In the genomic region with DNA sequence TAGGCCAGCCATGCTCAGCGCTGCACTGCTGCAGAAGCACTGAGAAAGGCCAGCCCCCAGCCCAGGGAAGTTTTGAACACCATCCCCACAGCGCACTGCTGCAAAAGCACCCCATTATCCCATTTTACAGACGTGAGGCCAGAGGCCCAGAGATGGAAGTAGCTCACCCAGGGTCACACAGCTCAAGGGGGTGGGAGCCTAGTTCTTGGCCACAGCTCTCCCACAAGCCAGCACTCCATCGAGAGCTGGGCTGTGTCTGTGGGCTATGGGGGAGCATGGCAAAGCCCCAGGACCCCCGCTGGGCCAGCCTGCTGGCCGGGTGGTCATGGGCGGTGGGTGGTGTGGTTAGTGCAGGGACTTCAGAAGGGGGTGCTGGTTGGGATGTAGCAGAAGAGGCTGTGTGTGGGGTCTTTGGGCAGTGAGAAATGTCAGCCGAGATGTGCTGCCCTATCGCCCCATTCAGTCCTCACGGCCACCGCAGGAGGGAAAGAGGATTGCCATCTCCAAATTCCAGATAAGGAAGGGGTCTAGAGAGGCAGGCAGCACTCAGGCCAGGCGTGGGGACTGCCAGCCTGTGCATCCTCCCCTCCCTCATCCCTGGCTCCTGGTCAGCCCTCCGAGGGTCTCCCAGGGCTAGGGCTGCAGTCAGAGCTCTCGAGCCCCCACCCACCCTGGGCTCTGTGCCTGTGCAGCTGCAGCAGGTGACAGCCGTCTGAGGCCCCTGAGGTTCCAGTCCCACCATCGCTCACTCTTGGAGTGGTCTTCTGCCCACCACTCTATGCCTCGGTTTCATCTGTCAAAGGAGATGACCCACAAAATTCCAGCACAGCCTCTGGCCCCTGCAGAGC, we compare ENCODE assay signal across 20 cellular contexts. TPM values are rescaled to one million over a fixed set of nuclear protein-coding genes. Genes with fewer than 3 reads are reported as not detected.
DNase-seq lines count a peak whose midpoint lies in the region; ATAC-seq and TF ChIP-seq lines count a peak whose summit lies in the region.
"Had no signal": no experiment of that assay in that cellular context is flagged by ENCODE, and none has a peak within 500 bp of the region (broad histone marks: within the 10 kb centered on the region; RNA-seq: fewer than 3 reads in every experiment).

No MANE protein-coding gene starts in this region.

- H3K27me3 ChIP-seq in BLaER1 (no peaks in the 10 kb centered on the region), DND-41 (ENCODE audit: insufficient read depth, low read length, poor library complexity) (no peaks in the 10 kb centered on the region), right cardiac atrium (ENCODE audit: control insufficient read depth, insufficient read depth) (no peaks in the 10 kb centered on the region), neuronal stem cell (ENCODE audit: control insufficient read depth in 3 of 3, insufficient read depth in 3 of 3, low read depth in 1 of 3, low read length in 3 of 3) (no peaks in the 10 kb centered on the region), SJCRH30 (no peaks in the 10 kb centered on the region)
- H3K27me3 ChIP-seq: SJSA1 had no signal

- H3K9ac ChIP-seq in BLaER1 (no peak overlapping the region; the same call in 1 of the 2 replicates), DND-41 (ENCODE audit: low read depth, low read length) (peak overlapping the region; percentile 32), neuronal stem cell (ENCODE audit: low read depth, low read length, poor library complexity) (no peak overlapping the region)
- H3K9ac ChIP-seq: KMS-11 had no signal

- H2BK15ac ChIP-seq in neuronal stem cell (ENCODE audit: low read length), result no peak overlapping the region

- no peak overlapping the region for H2AK5ac ChIP-seq in neuronal stem cell (ENCODE audit: low read depth, low read length)

- no peaks in the 10 kb centered on the region for H4K20me1 ChIP-seq in BLaER1
- no peaks in the 10 kb centered on the region for H4K20me1 ChIP-seq in DND-41 (ENCODE audit: insufficient read depth, low read length)

- H3K4me1 ChIP-seq in BLaER1 (peaks cover 99% of the 10 kb centered on the region), DND-41 (ENCODE audit: insufficient read depth, low read length) (peaks cover 78% of the 10 kb centered on the region), right cardiac atrium (ENCODE audit: control insufficient read depth, insufficient read depth, low read length) (peaks cover 9% of the 10 kb centered on the region), neuronal stem cell (ENCODE audit: control insufficient read depth in 2 of 2, insufficient read depth in 1 of 2, low read depth in 1 of 2, low read length in 2 of 2) (no peaks in the 10 kb centered on the region), SJCRH30 (peaks cover 3% of the 10 kb centered on the region; the same call in 1 of the 2 replicates)

- DNase-seq in DND-41 (no peak), right cardiac atrium (peak; percentile 13 to 49 (median 38)), neuronal stem cell (ENCODE audit: low spot score) (no peak), SJCRH30 (no peak), Kasumi-1 (lab: John Stamatoyannopoulos, UW) (no peak)
- DNase-seq: C1 segment of cervical spinal cord, DMS53, EL, GF-D8, HFFc6, NCI-H1694 treated with DMSO at 0.1 percent for 48 hours, NCI-H2081 treated with DMSO at 0.1 percent for 48 hours, NCI-H2171 treated with DMSO at 0.1 percent for 48 hours, NCI-H524 treated with DMSO at 0.1 percent for 48 hours, NCI-H82 had no signal

- no peak overlapping the region for H3K4me3 ChIP-seq in BLaER1
- no peak overlapping the region for H3K4me3 ChIP-seq in DND-41 (ENCODE audit: low read depth in 1 of 2, low read length in 2 of 2)
- no peak overlapping the region for H3K4me3 ChIP-seq in right cardiac atrium (ENCODE audit: low read length)
- no peak overlapping the region for H3K4me3 ChIP-seq in neuronal stem cell (ENCODE audit: low read length in 2 of 2)
- no peak overlapping the region for H3K4me3 ChIP-seq in SJCRH30
- H3K4me3 ChIP-seq: SJSA1 had no signal

- H3K36me3 ChIP-seq in BLaER1 (no peaks in the 10 kb centered on the region), DND-41 (ENCODE audit: insufficient read depth, low read length) (peaks cover 60% of the 10 kb centered on the region; the same call in 1 of the 2 replicates), neuronal stem cell (replicated peaks in 1 of 2; ENCODE audit: control insufficient read depth in 2 of 2, insufficient read depth in 2 of 2, low read length in 2 of 2) (no peaks in the 10 kb centered on the region), SJCRH30 (no peaks in the 10 kb centered on the region)
- H3K36me3 ChIP-seq: SJSA1 had no signal

- H3K9me3 ChIP-seq in BLaER1 (no peaks in the 10 kb centered on the region), DND-41 (ENCODE audit: insufficient read depth, low read length, severe bottlenecking) (no peaks in the 10 kb centered on the region), right cardiac atrium (ENCODE audit: control insufficient read depth, low read length) (no peaks in the 10 kb centered on the region), neuronal stem cell (replicated peaks in 1 of 2; ENCODE audit: control insufficient read depth in 2 of 2, insufficient read depth in 1 of 2, low read depth in 1 of 2, low read length in 2 of 2) (no peaks in the 10 kb centered on the region), SJCRH30 (replicated peaks) (no peaks in the 10 kb centered on the region)
- H3K9me3 ChIP-seq: SJSA1 had no signal

- WGBS in right cardiac atrium, result 66% methylated on average over 17 of the region's 17 CpGs
- WGBS in neuronal stem cell (ENCODE audit: extremely low coverage in 2 of 2, insufficient read length in 2 of 2, insufficient replicate concordance in 1 of 2), 2 donors, result no CpG with 5 or more reads among the region's 17 CpGs

- H3K14ac ChIP-seq in neuronal stem cell (ENCODE audit: low read length), result no peak overlapping the region

- H3K23ac ChIP-seq in neuronal stem cell (ENCODE audit: low read depth, low read length, poor library complexity), result peak overlapping the region; percentile 53

- H2BK12ac ChIP-seq in neuronal stem cell (ENCODE audit: low read length), result peak overlapping the region; percentile 84

- peak overlapping the region; percentile 61 for H2BK5ac ChIP-seq in neuronal stem cell (ENCODE audit: low read length)

- H3K18ac ChIP-seq in neuronal stem cell (ENCODE audit: low read length), result peak overlapping the region; percentile 49

- H3K4me2 ChIP-seq in BLaER1 (peak overlapping the region; percentile 99), DND-41 (ENCODE audit: insufficient read depth, low read length) (no peak overlapping the region), neuronal stem cell (ENCODE audit: insufficient read depth, low read length, poor library complexity, severe bottlenecking) (no peak overlapping the region)
- H3K4me2 ChIP-seq: KMS-11 had no signal

- no peak overlapping the region for H4K91ac ChIP-seq in neuronal stem cell (ENCODE audit: low read depth, low read length, poor library complexity)

- intact Hi-C loops in right cardiac atrium (cut with DNase I), result no loop called here

- H2BK120ac ChIP-seq in neuronal stem cell (ENCODE audit: low read depth, low read length), result peak overlapping the region; percentile 41

- no peak for TF ChIP-seq CTCF in DND-41 (IDR thresholded peaks at IDR 0.05; ENCODE audit: borderline replicate concordance, extremely low read depth, low read length, poor library complexity, severe bottlenecking)

- no peaks in the 10 kb centered on the region for H3K79me2 ChIP-seq in DND-41 (ENCODE audit: insufficient read depth, low read length)

- H3K4ac ChIP-seq in neuronal stem cell (ENCODE audit: low read length), result no peak overlapping the region

- ATAC-seq in DND-41 (ENCODE audit: insufficient read depth, low read depth), result no peak
- ATAC-seq in right cardiac atrium, result no peak
- no peak for ATAC-seq in GM18909 (IDR thresholded peaks at IDR 0.05; ENCODE audit: poor library complexity, unreplicated experiment)
- ATAC-seq: Panc1 had no signal

- no peak overlapping the region for H4K8ac ChIP-seq in neuronal stem cell (ENCODE audit: low read depth, low read length)

- H3K27ac ChIP-seq in BLaER1, result no peak overlapping the region
- H3K27ac ChIP-seq in DND-41 (ENCODE audit: low read length), result peak overlapping the region; percentile 97
- H3K27ac ChIP-seq in right cardiac atrium (ENCODE audit: low read length), result no peak overlapping the region
- no peak overlapping the region for H3K27ac ChIP-seq in neuronal stem cell (replicated peaks; ENCODE audit: low read length)
- no peak overlapping the region for H3K27ac ChIP-seq in SJCRH30
- H3K27ac ChIP-seq: KMS-11, SJSA1 had no signal

- H2AFZ ChIP-seq in DND-41 (ENCODE audit: low read depth, low read length), result no peak overlapping the region
- H2AFZ ChIP-seq in neuronal stem cell (ENCODE audit: low read length), result no peak overlapping the region

- H3K79me1 ChIP-seq in neuronal stem cell (ENCODE audit: low read depth, low read length), result peaks cover 4% of the 10 kb centered on the region

RNA-seq across cellular contexts. Expression of gene GPR17, which starts 17.0 kb away (rescaled TPM):
- under 1 TPM in 2 of 4 donors, not detected in 2; 0.31 to 0.40 TPM for total RNA-seq in right cardiac atrium
- 4.0 TPM for polyA plus RNA-seq in right cardiac atrium
- 0.06 TPM for polyA plus RNA-seq in neuronal stem cell (2013, experiment 1 of 2)
- polyA plus RNA-seq in neuronal stem cell (2013, experiment 2 of 2), result 0.04 TPM
- total RNA-seq in SJCRH30 (2014; rRNA removed; shearing (Covaris generic)), result 0.18 TPM in 1 of 2 replicates, not detected in the other
- total RNA-seq: HFFc6, SJSA1 had no signal

RNA-seq across cellular contexts. Expression of gene LIMS2, which starts 46.3 kb away (rescaled TPM):
- 100 to 1,000 TPM; 163 to 224 (median 209) TPM for total RNA-seq in right cardiac atrium
- polyA plus RNA-seq in right cardiac atrium, result 178 TPM
- 2.1 TPM for polyA plus RNA-seq in neuronal stem cell (2013, experiment 1 of 2)
- polyA plus RNA-seq in neuronal stem cell (2013, experiment 2 of 2), result 1.6 TPM
- 4.0 and 5.5 TPM in 2 replicates for total RNA-seq in SJCRH30 (2014; rRNA removed; shearing (Covaris generic))

Comparison
In these comparisons a context has a peak if more than half of its experiments do, and no peak if none do; other contexts are left out.
1. DNase-seq: peak in right cardiac atrium (3 of 3); none in DND-41 (single experiment), neuronal stem cell (single experiment), SJCRH30 (0 of 2) and Kasumi-1 (0 of 2).
2. RNA of gene LIMS2, which starts 46.3 kb away (total RNA-seq): 163 to 224 TPM in right cardiac atrium; 4.0 to 5.5 TPM in SJCRH30; every median in the first group is over 10 times any median in the second.